ENCODE assay signal across 8 cellular contexts in genomic region chr22:50242406-50242949, GRCh38. TPM values are rescaled to one million over a fixed set of nuclear protein-coding genes. Genes with fewer than 3 reads are reported as not detected.
A peak's percentile ranks its signal among the peaks of the same experiment; 100 is the strongest.
DNase-seq lines count a peak whose midpoint lies in the region; ATAC-seq, FAIRE-seq and TF ChIP-seq lines count a peak whose summit lies in the region.

No MANE protein-coding gene starts in this region.

- TF ChIP-seq CTCF in AG04449 (IDR thresholded peaks at IDR 0.05; ENCODE audit: insufficient read depth, low read length, missing control alignments) (no peak), HFF-Myc (IDR thresholded peaks at IDR 0.05; ENCODE audit: low read depth, low read length, missing control alignments) (no peak), astrocyte of the spinal cord (IDR thresholded peaks at IDR 0.05; ENCODE audit: low read depth, low read length) (no peak), mesothelial cell of epicardium (IDR thresholded peaks at IDR 0.05; ENCODE audit: unreplicated experiment) (no peak)

- in situ Hi-C loops in astrocyte of the spinal cord (cut with HindIII; ENCODE audit: low sequenced_read_pairs), result no loop called here

- H3K27me3 Mint-ChIP-seq in mesothelial cell of epicardium (ENCODE audit: low read depth), result no peaks in the 10 kb centered on the region

- H3K4me3 Mint-ChIP-seq in mesothelial cell of epicardium, result peak overlapping the region; percentile 100

- no peak for FAIRE-seq in RCC 7860 (lab: Jason Lieb, UNC)

- no peaks in the 10 kb centered on the region for H3K9me3 Mint-ChIP-seq in mesothelial cell of epicardium

- CTCF ChIA-PET in AG04449 (lab: Yijun Ruan, JAX), result interaction anchor here (0.8 to 6.2 kb wide), 22 partner anchors 9 to 283 kb away, joined by 3 to 66 read pairs (median 5); partner anchors contain the start of genes HDAC10 and SCO2

- peak overlapping the region; percentile 49 for H3K4me3 ChIP-seq in AG04449 (ENCODE audit: low read depth, low read length)
- peak overlapping the region; percentile 95 for H3K4me3 ChIP-seq in HFF-Myc (replicated peaks; ENCODE audit: low read depth, low read length)
- H3K4me3 ChIP-seq in astrocyte of the spinal cord (ENCODE audit: low read depth, low read length), result peak overlapping the region; percentile 34

- DNase-seq in AG04449 (ENCODE audit: low read depth, low spot score) (no peak), HFF-Myc (ENCODE audit: extremely low read depth, low read depth) (no peak), astrocyte of the spinal cord (ENCODE audit: low read depth, low spot score) (no peak), mesothelial cell of epicardium (ENCODE audit: low spot score in 2 of 2, unreplicated experiment in 2 of 2) (no peak), RCC 7860 (ENCODE audit: low spot score) (no peak), activated gamma-delta T cell treated with Interleukin-2 at 50 U/mL for 16 hours (no peak), kidney tubule cell (ENCODE audit: low spot score) (no peak)

- H3K36me3 Mint-ChIP-seq in mesothelial cell of epicardium, result peaks cover 3% of the 10 kb centered on the region

- POLR2A ChIA-PET in AG04449 (lab: Yijun Ruan, JAX), result interaction anchor here (1.0 kb wide), 1 partner anchor 275 kb away, joined by 4 read pairs; no protein-coding TSS in a partner anchor

- H3K27ac Mint-ChIP-seq in mesothelial cell of epicardium, result no peak overlapping the region

- ATAC-seq in GM21423 (IDR thresholded peaks at IDR 0.05; ENCODE audit: unreplicated experiment), result no peak

- H3K4me1 Mint-ChIP-seq in mesothelial cell of epicardium, result peaks cover 33% of the 10 kb centered on the region

RNA-seq across cellular contexts. Expression of gene TUBGCP6, which starts 2.3 kb away (rescaled TPM):
- 64.1 to 65.9 TPM (median 65.3 TPM) in 3 replicates for total RNA-seq in mesothelial cell of epicardium

RNA-seq across cellular contexts. Expression of gene HDAC10, which starts 8.6 kb away (rescaled TPM):
- total RNA-seq in mesothelial cell of epicardium, result 77.6 to 81.3 TPM (median 79.5 TPM) in 3 replicates

RNA-seq across cellular contexts. Expression of gene MAPK12, which starts 19.0 kb away (rescaled TPM):
- 55.6 to 63.3 TPM (median 57.2 TPM) in 3 replicates for total RNA-seq in mesothelial cell of epicardium

RNA-seq across cellular contexts. Expression of gene MAPK11, which starts 27.7 kb away (rescaled TPM):
- 5.9 to 8.4 TPM (median 8.3 TPM) in 3 replicates for total RNA-seq in mesothelial cell of epicardium

RNA-seq across cellular contexts. Expression of gene SELENOO, which starts 41.7 kb away (rescaled TPM):
- 25.5 to 28.3 TPM (median 26.9 TPM) in 3 replicates for total RNA-seq in mesothelial cell of epicardium

Comparison
In these comparisons a context has a peak if more than half of its experiments do, and no peak if none do; other contexts are left out.
1. H3K4me3 ChIP-seq: peak in every context shown above with its lines; median percentile 95 in HFF-Myc; 49 in AG04449; 34 in astrocyte of the spinal cord.